ENCODE assay signal across 10 cellular contexts in genomic region chr10:92847185-92847864, GRCh38. TPM values are rescaled to one million over a fixed set of nuclear protein-coding genes. Genes with fewer than 3 reads are reported as not detected.
DNase-seq lines count a peak whose midpoint lies in the region; ATAC-seq and TF ChIP-seq lines count a peak whose summit lies in the region.
"Had no signal": no experiment of that assay in that cellular context is flagged by ENCODE, and none has a peak within 500 bp of the region (broad histone marks: within the 10 kb centered on the region; RNA-seq: fewer than 3 reads in every experiment).

No MANE protein-coding gene starts in this region.

- no peaks in the 10 kb centered on the region for H3K36me3 ChIP-seq in SJCRH30
- H3K36me3 ChIP-seq in spleen, result no peaks in the 10 kb centered on the region

- peak overlapping the region; percentile 74 for H3K27ac Mint-ChIP-seq in activated CD4-positive, alpha-beta T cell treated with anti-CD3 and anti-CD28 coated beads, Interleukin-2, amount 10 ng/mL, durations not matched to agents 24 days and 14 days

- H3K27me3 ChIP-seq in SJCRH30, result no peaks in the 10 kb centered on the region
- no peaks in the 10 kb centered on the region for H3K27me3 ChIP-seq in spleen (replicated peaks in 1 of 7)
- H3K27me3 ChIP-seq: BE2C had no signal

- H3K27ac ChIP-seq in SJCRH30, result no peak overlapping the region
- peak overlapping the region in 7 of 8 donors; percentile 92 to 99 (median 95) for H3K27ac ChIP-seq in spleen

- H3K9me3 ChIP-seq in SJCRH30 (replicated peaks) (0 out of 2 replicates have a peak, but pooled peaks cover 4% of the 10 kb centered on the region), spleen (no peaks in the 10 kb centered on the region)
- H3K9me3 ChIP-seq: BE2C had no signal

- WGBS in spleen, 5 donors, result 45 to 73% (median 57%) methylated on average over 4 of the region's 4 CpGs

- peaks cover 3% of the 10 kb centered on the region for H3K36me3 Mint-ChIP-seq in activated CD4-positive, alpha-beta T cell treated with anti-CD3 and anti-CD28 coated beads, Interleukin-2, amount 10 ng/mL, durations not matched to agents 24 days and 14 days (ENCODE audit: low read depth)

- peaks cover 5% of the 10 kb centered on the region for H3K9me3 Mint-ChIP-seq in activated CD4-positive, alpha-beta T cell treated with anti-CD3 and anti-CD28 coated beads, Interleukin-2, amount 10 ng/mL, durations not matched to agents 24 days and 14 days

- peaks cover 34% of the 10 kb centered on the region for H3K4me1 Mint-ChIP-seq in activated CD4-positive, alpha-beta T cell treated with anti-CD3 and anti-CD28 coated beads, Interleukin-2, amount 10 ng/mL, durations not matched to agents 24 days and 14 days

- peak; percentile 58 for DNase-seq in activated CD4-positive, alpha-beta T cell treated with anti-CD3 and anti-CD28 coated beads, Interleukin-2, amount 10 ng/mL, durations not matched to agents 24 days and 14 days
- DNase-seq in activated CD4-positive, alpha-beta T cell treated with anti-CD3 and anti-CD28 coated beads, Interleukin-2, amount 50 U/mL, for 4 hours, result no peak
- DNase-seq in SJCRH30, result peak; percentile 22 to 60
- peak; percentile 62 for DNase-seq in epithelial cell of proximal tubule (ENCODE audit: low read depth)
- no peak for DNase-seq in spleen
- no peak for DNase-seq in middle frontal gyrus (ENCODE audit: extremely low spot score, low spot score)
- DNase-seq: BE2C, NCI-H524 treated with DMSO at 0.1 percent for 48 hours had no signal

- H3K4me3 ChIP-seq in SJCRH30 (no peak overlapping the region), epithelial cell of proximal tubule (ENCODE audit: low read depth, low read length) (peak overlapping the region; percentile 88), spleen (peak overlapping the region in 1 of 8 donors; percentile 11)

- ATAC-seq in GM19455 (IDR thresholded peaks at IDR 0.05; ENCODE audit: unreplicated experiment) (no peak), GM18498 (IDR thresholded peaks at IDR 0.05; ENCODE audit: unreplicated experiment) (no peak)

- peak overlapping the region; percentile 81 for H3K4me3 Mint-ChIP-seq in activated CD4-positive, alpha-beta T cell treated with anti-CD3 and anti-CD28 coated beads, Interleukin-2, amount 10 ng/mL, durations not matched to agents 24 days and 14 days

- intact Hi-C loops in activated CD4-positive, alpha-beta T cell treated with anti-CD3 and anti-CD28 coated beads, Interleukin-2, amount 10 ng/mL, durations not matched to agents 24 days and 14 days (cut with micrococcal nuclease), result loop anchor here (2.0 to 5.0 kb wide), 4 partner anchors 17 to 1435 kb away; partner anchors contain the start of genes CEP55, HECTD2 and KIF11
- intact Hi-C loops in spleen (cut with DNase I; ENCODE audit: low total_unique reads), result no loop called here

- no peak for TF ChIP-seq CTCF in epithelial cell of proximal tubule (conservative IDR thresholded peaks at IDR 0.05; ENCODE audit: low read depth, low read length)
- TF ChIP-seq CTCF in spleen (IDR thresholded peaks at IDR 0.05 in 8 of 11, conservative IDR thresholded peaks at IDR 0.05 in 3 of 11), result no peak

- no peaks in the 10 kb centered on the region for H3K27me3 Mint-ChIP-seq in activated CD4-positive, alpha-beta T cell treated with anti-CD3 and anti-CD28 coated beads, Interleukin-2, amount 10 ng/mL, durations not matched to agents 24 days and 14 days

- no peak for TF ChIP-seq POLR2A in spleen (IDR thresholded peaks at IDR 0.05)

- peaks cover 10% of the 10 kb centered on the region for H3K4me1 ChIP-seq in SJCRH30
- peaks cover 15 to 76% (median 47%) of the 10 kb centered on the region in 6 donors for H3K4me1 ChIP-seq in spleen
- H3K4me1 ChIP-seq: BE2C had no signal

RNA-seq across cellular contexts. Expression of gene EXOC6, which starts 1.0 kb away (rescaled TPM):
- 13.1 and 14.2 TPM in 2 replicates for total RNA-seq in activated CD4-positive, alpha-beta T cell treated with anti-CD3 and anti-CD28 coated beads, Interleukin-2, amount 10 ng/mL, durations not matched to agents 24 days and 14 days
- total RNA-seq in SJCRH30 (2014; rRNA removed; shearing (Covaris generic)), result 5.9 and 8.0 TPM in 2 replicates
- total RNA-seq in epithelial cell of proximal tubule, result 12.1 and 12.5 TPM in 2 replicates
- total RNA-seq in spleen, result 10 to 100 TPM; 19.3 to 40.0 (median 31.5) TPM
- 10 to 100 TPM in 1 of 3 donors, 1 to 10 TPM in 2; 7.0 to 10.8 (median 8.8) TPM for polyA plus RNA-seq in spleen

Comparison
In these comparisons a context has a peak if more than half of its experiments do, and no peak if none do; other contexts are left out.
1. DNase-seq: peak in activated CD4-positive, alpha-beta T cell treated with anti-CD3 and anti-CD28 coated beads, Interleukin-2, amount 10 ng/mL, durations not matched to agents 24 days and 14 days (single experiment), SJCRH30 (2 of 2) and epithelial cell of proximal tubule (single experiment); none in activated CD4-positive, alpha-beta T cell treated with anti-CD3 and anti-CD28 coated beads, Interleukin-2, amount 50 U/mL, for 4 hours (0 of 2), spleen (single experiment) and middle frontal gyrus (single experiment).